ENCODE assay signal across 9 cellular contexts in genomic region chr2:63058742-63059433, GRCh38. TPM values are rescaled to one million over a fixed set of nuclear protein-coding genes. Genes with fewer than 3 reads are reported as not detected.
A peak's percentile ranks its signal among the peaks of the same experiment; 100 is the strongest.
DNase-seq lines count a peak whose midpoint lies in the region; ATAC-seq, FAIRE-seq and TF ChIP-seq lines count a peak whose summit lies in the region.
"Had no signal": no experiment of that assay in that cellular context is flagged by ENCODE, and none has a peak within 500 bp of the region (broad histone marks: within the 10 kb centered on the region; RNA-seq: fewer than 3 reads in every experiment).

No MANE protein-coding gene starts in this region.

- no peak overlapping the region for H2AFZ ChIP-seq in astrocyte (ENCODE audit: low read depth, low read length)

- no peak overlapping the region for H3K4me3 ChIP-seq in astrocyte (ENCODE audit: insufficient read depth, low read depth, low read length)
- H3K4me3 ChIP-seq in suprapubic skin, result peak overlapping the region; percentile 51

- H3K4me3 Mint-ChIP-seq in activated CD4-positive, alpha-beta T cell treated with anti-CD3 and anti-CD28 coated beads, Interleukin-2, amount 10 ng/mL, durations not matched to agents 7 days and 5 days, result peak overlapping the region; percentile 58
- H3K4me3 Mint-ChIP-seq in astrocyte (ENCODE audit: unreplicated experiment) (peak overlapping the region; percentile 58), memory B cell (peak overlapping the region; percentile 57)

- H3K36me3 ChIP-seq in astrocyte (ENCODE audit: insufficient read depth, low read length) (no peaks in the 10 kb centered on the region), suprapubic skin (peaks cover 20% of the 10 kb centered on the region)

- TF ChIP-seq CTCF in astrocyte (IDR thresholded peaks at IDR 0.05; ENCODE audit: insufficient read depth, low read depth, low read length) (no peak), suprapubic skin (IDR thresholded peaks at IDR 0.05) (no peak)

- H3K9me3 Mint-ChIP-seq in activated CD4-positive, alpha-beta T cell treated with anti-CD3 and anti-CD28 coated beads, Interleukin-2, amount 10 ng/mL, durations not matched to agents 7 days and 5 days, result no peaks in the 10 kb centered on the region
- H3K9me3 Mint-ChIP-seq in astrocyte (ENCODE audit: unreplicated experiment), result peaks cover 17% of the 10 kb centered on the region
- H3K9me3 Mint-ChIP-seq in memory B cell, result peaks cover 3% of the 10 kb centered on the region

- no peak for FAIRE-seq in astrocyte (lab: Jason Lieb, UNC)
- FAIRE-seq in GM12892 (lab: Jason Lieb, UNC), result no peak

- peaks cover 47% of the 10 kb centered on the region for H3K4me1 Mint-ChIP-seq in activated CD4-positive, alpha-beta T cell treated with anti-CD3 and anti-CD28 coated beads, Interleukin-2, amount 10 ng/mL, durations not matched to agents 7 days and 5 days
- H3K4me1 Mint-ChIP-seq in astrocyte (ENCODE audit: low read depth, unreplicated experiment) (no peaks in the 10 kb centered on the region), memory B cell (peaks cover 25% of the 10 kb centered on the region)

- peaks cover 22% of the 10 kb centered on the region for H3K79me2 ChIP-seq in astrocyte (ENCODE audit: insufficient read depth, low read length)

- CTCF ChIA-PET in activated CD4-positive, alpha-beta T cell treated with anti-CD3 and anti-CD28 coated beads, Interleukin-2, amount 10 ng/mL, durations not matched to agents 7 days and 5 days (lab: Charles Lee), result no interaction called here

- peaks cover 10% of the 10 kb centered on the region for H3K36me3 Mint-ChIP-seq in activated CD4-positive, alpha-beta T cell treated with anti-CD3 and anti-CD28 coated beads, Interleukin-2, amount 10 ng/mL, durations not matched to agents 7 days and 5 days (ENCODE audit: low read depth)
- H3K36me3 Mint-ChIP-seq in astrocyte (ENCODE audit: low read depth, unreplicated experiment) (peaks cover 1% of the 10 kb centered on the region), memory B cell (no peaks in the 10 kb centered on the region)

- no peak for ATAC-seq in memory B cell (ENCODE audit: low read depth)
- no peak for ATAC-seq in GM21367 (IDR thresholded peaks at IDR 0.05; ENCODE audit: unreplicated experiment)

- 53% methylated on average over 18 of the region's 58 CpGs for WGBS in suprapubic skin

- H3K27me3 ChIP-seq in astrocyte (ENCODE audit: insufficient read depth, low read length) (peaks cover 75% of the 10 kb centered on the region), suprapubic skin (peaks cover 99% of the 10 kb centered on the region)

- no peak for TF ChIP-seq EP300 in suprapubic skin (IDR thresholded peaks at IDR 0.05)

- TF ChIP-seq POLR2A in suprapubic skin (IDR thresholded peaks at IDR 0.05) (no peak), GM12892 (IDR thresholded peaks at IDR 0.05; ENCODE audit: low read depth, low read length) (no peak)

- POLR2A ChIA-PET in activated CD4-positive, alpha-beta T cell treated with anti-CD3 and anti-CD28 coated beads, Interleukin-2, amount 10 ng/mL, durations not matched to agents 7 days and 5 days (lab: Charles Lee), result no interaction called here

- H3K27ac ChIP-seq in astrocyte (ENCODE audit: low read depth, low read length) (no peak overlapping the region), suprapubic skin (no peak overlapping the region)

- no peak for DNase-seq in activated CD4-positive, alpha-beta T cell treated with anti-CD3 and anti-CD28 coated beads, Interleukin-2, amount 10 ng/mL, durations not matched to agents 7 days and 5 days
- DNase-seq in activated CD4-positive, alpha-beta T cell treated with anti-CD3 and anti-CD28 coated beads for 1 hour, result no peak
- DNase-seq in astrocyte (ENCODE audit: low read depth) (no peak), memory B cell (ENCODE audit: low spot score in 2 of 2) (peak in 1 of 2 donors; percentile 33), suprapubic skin (ENCODE audit: low spot score in 2 of 2) (no peak), RKO (ENCODE audit: low spot score) (no peak), GM12892 (ENCODE audit: insufficient read length) (no peak)
- DNase-seq: NCI-H82 had no signal

- H3K4me1 ChIP-seq in astrocyte (ENCODE audit: insufficient read depth, low read length) (peaks cover 4% of the 10 kb centered on the region), suprapubic skin (peaks cover 53% of the 10 kb centered on the region)

- H3K9me3 ChIP-seq in astrocyte (ENCODE audit: insufficient read depth, low read depth, low read length), result no peaks in the 10 kb centered on the region
- H3K9me3 ChIP-seq in suprapubic skin, result no peaks in the 10 kb centered on the region

- peaks cover 84% of the 10 kb centered on the region for H3K27me3 Mint-ChIP-seq in activated CD4-positive, alpha-beta T cell treated with anti-CD3 and anti-CD28 coated beads, Interleukin-2, amount 10 ng/mL, durations not matched to agents 7 days and 5 days
- H3K27me3 Mint-ChIP-seq in astrocyte (ENCODE audit: low read depth, unreplicated experiment) (peaks cover 76% of the 10 kb centered on the region), memory B cell (peaks cover 40% of the 10 kb centered on the region)

- peaks cover 36% of the 10 kb centered on the region for H4K20me1 ChIP-seq in astrocyte (ENCODE audit: insufficient read depth, low read length)

- H3K4me2 ChIP-seq in astrocyte (ENCODE audit: low read length), result peak overlapping the region; percentile 53

- no peak overlapping the region for H3K27ac Mint-ChIP-seq in activated CD4-positive, alpha-beta T cell treated with anti-CD3 and anti-CD28 coated beads, Interleukin-2, amount 10 ng/mL, durations not matched to agents 7 days and 5 days
- H3K27ac Mint-ChIP-seq in astrocyte (ENCODE audit: unreplicated experiment) (no peak overlapping the region), memory B cell (no peak overlapping the region)

- H3K9ac ChIP-seq in astrocyte (ENCODE audit: low read length), result no peak overlapping the region

RNA-seq across cellular contexts. Expression of gene OTX1, which starts 8.3 kb away (rescaled TPM):
- total RNA-seq in activated CD4-positive, alpha-beta T cell treated with anti-CD3 and anti-CD28 coated beads, Interleukin-2, amount 10 ng/mL, durations not matched to agents 7 days and 5 days, result not detected
- total RNA-seq in astrocyte (0.30 TPM in 1 of 2 replicates, not detected in the other), suprapubic skin (10 to 100 TPM in 2 of 4 donors, 1 to 10 TPM in 2; 6.6 to 19.7 (median 10.9) TPM)
- polyA plus RNA-seq in GM12892 (2012; ENCODE audit: missing spikeins), result 0.32 TPM
